In genomic region chr7:74653686-74654181, GRCh38 we compare ENCODE assay signal across 1 cellular context.
TF ChIP-seq lines count a peak whose summit lies in the region.

No MANE protein-coding gene starts in this region.

TF ChIP-seq in HepG2, 621 proteins besides CTCF, POLR2A, EP300 and RAD21 (continued from another document):
- TF ChIP-seq ATF5 (CRISPR knock-in tag; IDR thresholded peaks at IDR 0.05; ENCODE audit: low read depth) = no peak
- TF ChIP-seq SNRNP70 (IDR thresholded peaks at IDR 0.05; ENCODE audit: low read depth, low read length) = no peak
- no peak for TF ChIP-seq ZFYVE20 (CRISPR knock-in tag; IDR thresholded peaks at IDR 0.05; ENCODE audit: borderline replicate concordance, low read depth)
- TF ChIP-seq ETS1 (CRISPR knock-in tag; IDR thresholded peaks at IDR 0.05) = no peak
- TF ChIP-seq PREB (CRISPR knock-in tag; IDR thresholded peaks at IDR 0.05) = no peak
- peak; percentile 77; the same call in 1 of the 2 replicates for TF ChIP-seq TARDBP (CRISPR knock-in tag; IDR thresholded peaks at IDR 0.05)
- TF ChIP-seq ZC3H13 (CRISPR knock-in tag; IDR thresholded peaks at IDR 0.05) = no peak
- TF ChIP-seq MBD4 (IDR thresholded peaks at IDR 0.05; ENCODE audit: borderline replicate concordance, low read length) = no peak
- peak; percentile 44; the same call in 1 of the 2 replicates for TF ChIP-seq ZNF652 (CRISPR knock-in tag; IDR thresholded peaks at IDR 0.05; ENCODE audit: borderline replicate concordance, low read depth)
- no peak for TF ChIP-seq NFIC (IDR thresholded peaks at IDR 0.05; ENCODE audit: low read length)
- peak in 1 of 2 experiments; percentile 77; a peak in 2 of 4 replicates for TF ChIP-seq KLF16 (CRISPR knock-in tag; IDR thresholded peaks at IDR 0.05)
- TF ChIP-seq ARID3A (IDR thresholded peaks at IDR 0.05; ENCODE audit: low read depth, low read length) = peak; percentile 83
- no peak for TF ChIP-seq ZBTB8A (CRISPR knock-in tag; IDR thresholded peaks at IDR 0.05; ENCODE audit: borderline replicate concordance, low read depth)
- peak; percentile 66 for TF ChIP-seq ZNF574 (CRISPR knock-in tag; IDR thresholded peaks at IDR 0.05)
- TF ChIP-seq TAF1 (CRISPR knock-in tag; IDR thresholded peaks at IDR 0.05) = no peak
- no peak for TF ChIP-seq ZFP37 (CRISPR knock-in tag; IDR thresholded peaks at IDR 0.05; ENCODE audit: borderline replicate concordance)
- peak; percentile 46; the same call in 1 of the 2 replicates for TF ChIP-seq RFXAP (CRISPR knock-in tag; IDR thresholded peaks at IDR 0.05; ENCODE audit: borderline replicate concordance)
- TF ChIP-seq ZKSCAN5 (CRISPR knock-in tag; IDR thresholded peaks at IDR 0.05) = no peak
- peak; percentile 81 for TF ChIP-seq FOXP4 (CRISPR knock-in tag; IDR thresholded peaks at IDR 0.05)
- TF ChIP-seq POGK (CRISPR knock-in tag; conservative IDR thresholded peaks at IDR 0.05) = 0 out of 2 replicates have a peak, but pooled peaks have one; percentile 66
- TF ChIP-seq TAF15 (IDR thresholded peaks at IDR 0.05; ENCODE audit: low read depth, low read length, poor library complexity, severe bottlenecking) = no peak
- peak; percentile 61; the same call in 1 of the 2 replicates for TF ChIP-seq ZGPAT (CRISPR knock-in tag; IDR thresholded peaks at IDR 0.05)
- peak; percentile 75; the same call in 1 of the 2 replicates for TF ChIP-seq ZNF605 (CRISPR knock-in tag; IDR thresholded peaks at IDR 0.05)
- TF ChIP-seq ZNF576 (CRISPR knock-in tag; IDR thresholded peaks at IDR 0.05) = no peak
- peak; percentile 29 for TF ChIP-seq ZNF18 (CRISPR knock-in tag; IDR thresholded peaks at IDR 0.05; ENCODE audit: insufficient replicate concordance)
- peak; percentile 73; the same call in 1 of the 2 replicates for TF ChIP-seq ZBTB7A (CRISPR knock-in tag; IDR thresholded peaks at IDR 0.05)
- no peak for TF ChIP-seq SUZ12 (IDR thresholded peaks at IDR 0.05; ENCODE audit: low read depth, low read length)
- peak; percentile 78 for TF ChIP-seq NR2F2 (IDR thresholded peaks at IDR 0.05; ENCODE audit: borderline replicate concordance, low read depth)
- no peak for TF ChIP-seq ZNF589 (CRISPR knock-in tag; conservative IDR thresholded peaks at IDR 0.05)
- peak; percentile 97 for TF ChIP-seq HNF4G (IDR thresholded peaks at IDR 0.05; ENCODE audit: borderline replicate concordance, low read depth, low read length)
- TF ChIP-seq HNF4G (CRISPR knock-in tag; IDR thresholded peaks at IDR 0.05; ENCODE audit: borderline replicate concordance, low read depth) = peak; percentile 59; the same call in 1 of the 2 replicates
- TF ChIP-seq TCF12 (IDR thresholded peaks at IDR 0.05) = no peak
- 0 out of 2 replicates have a peak, but pooled peaks have one; percentile 72 for TF ChIP-seq TCF12 (CRISPR knock-in tag; IDR thresholded peaks at IDR 0.05)
- TF ChIP-seq HNRNPUL1 (IDR thresholded peaks at IDR 0.05; ENCODE audit: low read depth, low read length) = peak; percentile 93
- TF ChIP-seq PRDM15 (CRISPR knock-in tag; IDR thresholded peaks at IDR 0.05) = peak; percentile 93
- TF ChIP-seq ZBTB37 (CRISPR knock-in tag; IDR thresholded peaks at IDR 0.05) = 0 out of 2 replicates have a peak, but pooled peaks have one; percentile 26
